ENCODE assay signal across 18 cellular contexts in the genomic region with DNA sequence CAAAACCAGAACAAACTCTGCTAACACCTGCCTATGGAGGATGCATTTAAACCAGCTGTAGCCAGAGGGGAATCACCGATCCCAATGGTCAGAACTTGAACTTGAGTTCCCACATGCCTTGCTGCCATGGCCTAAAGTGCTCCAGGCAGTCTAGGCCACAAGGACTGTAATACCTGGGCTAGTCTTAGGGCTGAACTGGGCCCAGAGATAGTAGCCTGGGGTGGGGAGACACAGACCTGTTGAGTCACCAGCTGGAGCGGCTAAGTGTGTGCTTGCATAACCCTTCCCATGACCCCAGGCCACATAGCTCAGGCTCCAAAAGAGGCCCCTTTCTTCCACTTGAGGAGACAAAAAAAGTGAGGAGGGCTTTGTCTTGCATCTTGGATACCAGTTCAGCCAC.
"Had no signal": no experiment of that assay in that cellular context is flagged by ENCODE, and none has a peak within 500 bp of the region (broad histone marks: within the 10 kb centered on the region; RNA-seq: fewer than 3 reads in every experiment).

No MANE protein-coding gene starts in this region.

- H3K27ac ChIP-seq: coronary artery, esophagus muscularis mucosa, foreskin keratinocyte, gastroesophageal sphincter, heart left ventricle, hepatocyte, left lung, lower lobe of right lung had no signal

- H3K36me3 Mint-ChIP-seq: memory B cell had no signal

- H3K9me3 ChIP-seq: esophagus muscularis mucosa, gastroesophageal sphincter, lower lobe of right lung had no signal

- H3K27me3 ChIP-seq: esophagus muscularis mucosa, foreskin keratinocyte, gastroesophageal sphincter, heart left ventricle, hepatocyte, left lung had no signal

- DNase-seq: effector CD8-positive, alpha-beta T cell; effector memory CD8-positive, alpha-beta T cell; endodermal cell; foreskin keratinocyte; heart left ventricle; hypothalamus; immature natural killer cell; left cardiac atrium; left lung; left ventricle myocardium superior; lower lobe of right lung; midbrain had no signal

- H2AFZ ChIP-seq: hepatocyte had no signal

- H3K27ac Mint-ChIP-seq: dendritic cell treated with granulocyte-macrophage colony-stimulating factor and Interleukin-4, amounts not matched to agents 40 ng/mL and 50 ng/mL, for 4 days; effector memory CD8-positive, alpha-beta T cell; endodermal cell; immature natural killer cell; memory B cell had no signal

- H3K4me1 Mint-ChIP-seq: immature natural killer cell, memory B cell had no signal

- H3K27me3 Mint-ChIP-seq: dendritic cell treated with granulocyte-macrophage colony-stimulating factor and Interleukin-4, amounts not matched to agents 40 ng/mL and 50 ng/mL, for 4 days; effector memory CD8-positive, alpha-beta T cell; memory B cell had no signal

- H3K36me3 ChIP-seq: esophagus muscularis mucosa, gastroesophageal sphincter, heart left ventricle, left lung, lower lobe of right lung had no signal

- H3K79me2 ChIP-seq: hepatocyte had no signal

- H3K9me3 Mint-ChIP-seq: endodermal cell had no signal

- H3K4me3 Mint-ChIP-seq: dendritic cell treated with granulocyte-macrophage colony-stimulating factor and Interleukin-4, amounts not matched to agents 40 ng/mL and 50 ng/mL, for 4 days; effector memory CD8-positive, alpha-beta T cell; endodermal cell; immature natural killer cell; memory B cell had no signal

- H3K4me2 ChIP-seq: hepatocyte had no signal

- H3K4me3 ChIP-seq: coronary artery, esophagus muscularis mucosa, gastroesophageal sphincter, heart left ventricle, hepatocyte, left lung, lower lobe of right lung had no signal

- H3K4me1 ChIP-seq: esophagus muscularis mucosa, foreskin keratinocyte, gastroesophageal sphincter, heart left ventricle, left lung, lower lobe of right lung had no signal
